In genomic region chr12:82425241-82425640, GRCh38 we compare ENCODE assay signal across 19 cellular contexts.
DNase-seq lines count a peak whose midpoint lies in the region; ATAC-seq and TF ChIP-seq lines count a peak whose summit lies in the region.
"Had no signal": no experiment of that assay in that cellular context is flagged by ENCODE, and none has a peak within 500 bp of the region (broad histone marks: within the 10 kb centered on the region; RNA-seq: fewer than 3 reads in every experiment).

No MANE protein-coding gene starts in this region.

- no peaks in the 10 kb centered on the region for H3K27me3 ChIP-seq in right atrium auricular region
- H3K27me3 ChIP-seq: thyroid gland had no signal

- H3K27me3 Mint-ChIP-seq in central memory CD8-positive, alpha-beta T cell, result no peaks in the 10 kb centered on the region
- H3K27me3 Mint-ChIP-seq: activated naive CD8-positive, alpha-beta T cell; T-helper 17 cell had no signal

- H3K4me1 Mint-ChIP-seq in central memory CD8-positive, alpha-beta T cell, result peaks cover 18% of the 10 kb centered on the region

- H3K4me1 ChIP-seq in right atrium auricular region, result no peaks in the 10 kb centered on the region
- H3K4me1 ChIP-seq: thyroid gland had no signal

- H3K27ac Mint-ChIP-seq in central memory CD8-positive, alpha-beta T cell (ENCODE audit: low read depth), result peak overlapping the region; percentile 12
- H3K27ac Mint-ChIP-seq: activated naive CD8-positive, alpha-beta T cell; T-helper 17 cell had no signal

- no peak overlapping the region for H3K4me3 ChIP-seq in right atrium auricular region
- H3K4me3 ChIP-seq: thyroid gland had no signal

- H3K36me3 ChIP-seq in right atrium auricular region, result no peaks in the 10 kb centered on the region
- H3K36me3 ChIP-seq: thyroid gland had no signal

- H3K36me3 Mint-ChIP-seq in central memory CD8-positive, alpha-beta T cell (ENCODE audit: insufficient read depth), result no peaks in the 10 kb centered on the region
- H3K36me3 Mint-ChIP-seq: natural killer cell had no signal

- no peak overlapping the region for H3K27ac ChIP-seq in right atrium auricular region
- H3K27ac ChIP-seq: C4-2B, RWPE1, thyroid gland had no signal

- no peaks in the 10 kb centered on the region for H3K9me3 ChIP-seq in right atrium auricular region
- H3K9me3 ChIP-seq: thyroid gland had no signal

- peak; percentile 24 for DNase-seq in EL
- peak; percentile 49 for DNase-seq in NCI-H146 treated with DMSO at 0.1 percent for 48 hours (lab: John Stamatoyannopoulos, UW; ENCODE audit: unreplicated experiment)
- no peak for DNase-seq in central memory CD8-positive, alpha-beta T cell (ENCODE audit: low spot score in 2 of 2)
- DNase-seq in myocyte (ENCODE audit: low read depth), result peak; percentile 57
- DNase-seq in effector CD8-positive, alpha-beta T cell (lab: John Stamatoyannopoulos, UW), result no peak
- DNase-seq in right atrium auricular region (ENCODE audit: low spot score), result no peak
- no peak for DNase-seq in NCI-H345 (lab: John Stamatoyannopoulos, UW)
- DNase-seq: activated CD4-positive, alpha-beta T cell treated with anti-CD3 and anti-CD28 coated beads for 4 hours; activated T-cell treated with anti-CD3 and anti-CD28 coated beads, Interleukin-2, amount 50 U/mL, for 1 hour; natural killer cell; NCI-H1436; NCI-H526 treated with DMSO at 0.1 percent for 48 hours; stimulated activated CD4-positive, alpha-beta T cell treated with anti-CD3 and anti-CD28 coated beads, Interleukin-2, amount 100 ng/mL, for 48 hours; T-helper 17 cell; thyroid gland had no signal

- no peak overlapping the region for H3K4me3 Mint-ChIP-seq in central memory CD8-positive, alpha-beta T cell
- H3K4me3 Mint-ChIP-seq: activated naive CD8-positive, alpha-beta T cell; natural killer cell; T-helper 17 cell had no signal

- no peak for TF ChIP-seq CTCF in right atrium auricular region (IDR thresholded peaks at IDR 0.05)

- no peaks in the 10 kb centered on the region for H3K9me3 Mint-ChIP-seq in central memory CD8-positive, alpha-beta T cell
- H3K9me3 Mint-ChIP-seq: natural killer cell had no signal

- ATAC-seq in central memory CD8-positive, alpha-beta T cell (replicated peaks; ENCODE audit: extremely low read depth, poor library complexity, severe bottlenecking), result no peak
- no peak for ATAC-seq in GM18861 (IDR thresholded peaks at IDR 0.05; ENCODE audit: unreplicated experiment)

Comparison
In these comparisons a context has a peak if more than half of its experiments do, and no peak if none do; other contexts are left out.
1. DNase-seq: peak in EL (single experiment), NCI-H146 treated with DMSO at 0.1 percent for 48 hours (single experiment) and myocyte (single experiment); none in central memory CD8-positive, alpha-beta T cell (0 of 2), effector CD8-positive, alpha-beta T cell (single experiment), right atrium auricular region (single experiment) and NCI-H345 (single experiment).